ENCODE assay signal across 9 cellular contexts in the genomic region with DNA sequence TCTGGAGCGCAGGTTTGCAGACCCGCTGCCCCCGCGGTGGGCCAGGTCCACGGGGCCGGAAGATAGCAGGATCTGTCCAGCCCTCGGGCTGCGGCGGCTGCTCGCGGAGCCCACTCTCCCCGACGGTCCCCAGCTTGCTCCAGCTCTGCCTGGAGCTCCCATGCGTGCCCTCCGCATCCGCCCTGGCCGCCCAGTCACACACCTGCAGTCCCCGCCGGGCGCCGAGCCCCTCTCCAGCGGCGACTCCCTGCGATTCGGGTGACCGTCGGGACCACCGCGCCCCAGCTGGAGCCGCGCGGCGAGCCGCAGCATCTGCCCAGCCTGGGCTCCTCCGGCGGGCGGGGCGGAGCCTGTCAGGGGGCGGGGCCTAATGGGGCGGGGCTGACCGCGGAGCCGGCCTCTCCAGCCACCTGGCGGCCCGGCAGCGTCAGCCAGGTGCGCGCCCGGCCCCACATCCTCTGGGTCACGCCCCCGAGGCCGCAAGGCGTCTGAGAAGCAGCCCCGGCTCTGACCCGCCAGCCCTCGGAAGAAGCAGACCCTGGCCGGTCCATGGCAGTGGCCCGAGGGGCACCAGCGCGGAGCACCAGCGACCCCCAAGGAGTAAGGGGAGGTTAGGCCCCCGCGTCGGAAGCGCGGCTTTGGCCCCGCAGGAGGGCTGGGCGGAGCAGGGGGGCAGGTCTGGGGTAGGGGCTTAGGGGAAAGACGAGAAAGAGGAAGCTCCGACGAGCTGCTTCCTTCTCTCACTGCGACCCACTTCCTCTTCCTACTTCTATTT. TPM values are rescaled to one million over a fixed set of nuclear protein-coding genes. Genes with fewer than 3 reads are reported as not detected.
DNase-seq lines count a peak whose midpoint lies in the region; ATAC-seq and TF ChIP-seq lines count a peak whose summit lies in the region.
"Had no signal": no experiment of that assay in that cellular context is flagged by ENCODE, and none has a peak within 500 bp of the region (broad histone marks: within the 10 kb centered on the region; RNA-seq: fewer than 3 reads in every experiment).

A gene with protein sequence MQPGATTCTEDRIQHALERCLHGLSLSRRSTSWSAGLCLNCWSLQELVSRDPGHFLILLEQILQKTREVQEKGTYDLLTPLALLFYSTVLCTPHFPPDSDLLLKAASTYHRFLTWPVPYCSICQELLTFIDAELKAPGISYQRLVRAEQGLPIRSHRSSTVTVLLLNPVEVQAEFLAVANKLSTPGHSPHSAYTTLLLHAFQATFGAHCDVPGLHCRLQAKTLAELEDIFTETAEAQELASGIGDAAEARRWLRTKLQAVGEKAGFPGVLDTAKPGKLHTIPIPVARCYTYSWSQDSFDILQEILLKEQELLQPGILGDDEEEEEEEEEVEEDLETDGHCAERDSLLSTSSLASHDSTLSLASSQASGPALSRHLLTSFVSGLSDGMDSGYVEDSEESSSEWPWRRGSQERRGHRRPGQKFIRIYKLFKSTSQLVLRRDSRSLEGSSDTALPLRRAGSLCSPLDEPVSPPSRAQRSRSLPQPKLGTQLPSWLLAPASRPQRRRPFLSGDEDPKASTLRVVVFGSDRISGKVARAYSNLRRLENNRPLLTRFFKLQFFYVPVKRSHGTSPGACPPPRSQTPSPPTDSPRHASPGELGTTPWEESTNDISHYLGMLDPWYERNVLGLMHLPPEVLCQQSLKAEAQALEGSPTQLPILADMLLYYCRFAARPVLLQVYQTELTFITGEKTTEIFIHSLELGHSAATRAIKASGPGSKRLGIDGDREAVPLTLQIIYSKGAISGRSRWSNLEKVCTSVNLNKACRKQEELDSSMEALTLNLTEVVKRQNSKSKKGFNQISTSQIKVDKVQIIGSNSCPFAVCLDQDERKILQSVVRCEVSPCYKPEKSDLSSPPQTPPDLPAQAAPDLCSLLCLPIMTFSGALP (minus strand): TSS at position 314 of the 775 bp plus-strand sequence. CDS start 54,213 bp downstream, outside the sequence.

- no TSS peak for BruUV-seq in HCT116 (replicated peaks; lab: Mats Ljungman, UMichigan)

- no peaks in the 10 kb centered on the region for H3K9me2 ChIP-seq in HCT116 (ENCODE audit: insufficient read depth)

- no peak within 1 kb of the TSS for H3K4me2 ChIP-seq in HCT116 (ENCODE audit: low read length)

- CTCF ChIA-PET in HCT116 (lab: Charles Lee) = no interaction called here

- H3K4me1 ChIP-seq in HCT116 (ENCODE audit: control insufficient read depth in 1 of 2, insufficient read depth in 2 of 2, low read length in 2 of 2) (peaks cover 0 to 3% of the 10 kb centered on the region in 2 experiments; a peak in 1 of 4 replicates), NT2/D1 (ENCODE audit: insufficient read depth, insufficient read length) (no peaks in the 10 kb centered on the region)

- H3K4me3 ChIP-seq in GM06990 (replicated peaks; ENCODE audit: low read depth, low read length) (peak within 1 kb of the TSS; percentile 91), HCT116 (replicated peaks in 1 of 2; ENCODE audit: low read depth in 1 of 2, low read length in 2 of 2) (no peak within 1 kb of the TSS), NT2/D1 (ENCODE audit: insufficient read length, low read depth) (peak within 1 kb of the TSS; percentile 47), iPS-11a (ENCODE audit: low read depth, low read length) (peak within 1 kb of the TSS; percentile 61)

- POLR2A ChIA-PET in HCT116 (lab: Charles Lee) = no interaction called here

- H3K36me3 ChIP-seq in GM06990 (ENCODE audit: control insufficient read depth, insufficient read depth, low read length) = no peaks in the 10 kb centered on the region; the same call in none of the 2 replicates
- H3K36me3 ChIP-seq in HCT116 (ENCODE audit: control insufficient read depth in 1 of 2, insufficient read depth in 2 of 2, low read length in 2 of 2) = no peaks in the 10 kb centered on the region
- H3K36me3 ChIP-seq in NT2/D1 (ENCODE audit: insufficient read depth, insufficient read length, low read length) = no peaks in the 10 kb centered on the region

- RAD21 ChIA-PET in HCT116 (lab: Charles Lee; ENCODE audit: low non-redundant PET in 1 of 2, low total read pairs in 2 of 2, uncharacterized antibody in 2 of 2, unreplicated experiment in 2 of 2) = no interaction called here

- no peaks in the 10 kb centered on the region for H3K9me3 ChIP-seq in HCT116 (ENCODE audit: control insufficient read depth in 1 of 2, insufficient read depth in 1 of 2, low read depth in 1 of 2, low read length in 2 of 2)
- no peaks in the 10 kb centered on the region for H3K9me3 ChIP-seq in NT2/D1 (ENCODE audit: insufficient read depth, low read length)

- peak; percentile 85 for ATAC-seq in HCT116

- TF ChIP-seq CTCF in GM06990 (IDR thresholded peaks at IDR 0.05; ENCODE audit: insufficient read depth, low read length, poor library complexity, severe bottlenecking) = no peak
- TF ChIP-seq CTCF in HCT116 (IDR thresholded peaks at IDR 0.05 in 2 of 3, conservative IDR thresholded peaks at IDR 0.05 in 1 of 3; ENCODE audit: borderline replicate concordance in 1 of 3, insufficient read depth in 1 of 3, low read depth in 2 of 3, low read length in 2 of 3) = no peak

- TF ChIP-seq POLR2A in HCT116 (IDR thresholded peaks at IDR 0.05; ENCODE audit: borderline replicate concordance, extremely low read depth, insufficient read depth, insufficient read length) = no peak

- DNase-seq in GM06990 (ENCODE audit: extremely low read depth, insufficient read length) (peak; percentile 90), HCT116 (ENCODE audit: low read depth, low spot score) (no peak), NT2/D1 (ENCODE audit: low read depth, low spot score) (peak; percentile 39), T1000 (lab: John Stamatoyannopoulos, UW) (no peak), COLO668 (lab: John Stamatoyannopoulos, UW; ENCODE audit: unreplicated experiment) (no peak)
- DNase-seq in activated T-helper 1 cell treated with anti-CD3 and anti-CD28 coated beads, Interleukin-2, amount 50 U/mL, for 16 hours (ENCODE audit: low read depth in 1 of 2, low spot score in 1 of 2) = peak; percentile 67 to 77
- peak; percentile 46 to 77 (median 66) for DNase-seq in stimulated activated CD4-positive, alpha-beta T cell treated with anti-CD3 and anti-CD28 coated beads, Interleukin-1b, Interleukin-23, amount 100 ng/mL, for 24 hours (ENCODE audit: low read depth in 4 of 4, low spot score in 1 of 4)

- H4K20me1 ChIP-seq in HCT116 (ENCODE audit: insufficient read depth) = no peaks in the 10 kb centered on the region

- H3K27me3 ChIP-seq in GM06990 (replicated peaks; ENCODE audit: control insufficient read depth, insufficient read depth, low read length) = no peaks in the 10 kb centered on the region
- no peaks in the 10 kb centered on the region for H3K27me3 ChIP-seq in HCT116 (ENCODE audit: insufficient read depth, low read length)
- peaks cover 32% of the 10 kb centered on the region for H3K27me3 ChIP-seq in NT2/D1 (ENCODE audit: insufficient read depth, insufficient read length)

- H3K79me2 ChIP-seq in HCT116 (ENCODE audit: insufficient read depth, low read length) = no peaks in the 10 kb centered on the region

- H3K27ac ChIP-seq in HCT116 (ENCODE audit: low read depth, low read length) = no peak within 1 kb of the TSS

- H2AFZ ChIP-seq in HCT116 (ENCODE audit: low read depth, low read length, poor library complexity, severe bottlenecking) = no peak within 1 kb of the TSS

- H3K9ac ChIP-seq in HCT116 (ENCODE audit: low read length) (no peak within 1 kb of the TSS), NT2/D1 (ENCODE audit: insufficient read length, low read depth) (peak within 1 kb of the TSS; percentile 67)

- TF ChIP-seq RAD21 in HCT116 (IDR thresholded peaks at IDR 0.05; ENCODE audit: low read depth) = no peak

- intact Hi-C loops in HCT116 (cut with micrococcal nuclease) = no loop called here

TF ChIP-seq in HCT116, 20 proteins besides CTCF, POLR2A, EP300 and RAD21:
- no peak for TF ChIP-seq ZNF274 (IDR thresholded peaks at IDR 0.05; ENCODE audit: low read depth, low read length)
- TF ChIP-seq, protein P1, sequence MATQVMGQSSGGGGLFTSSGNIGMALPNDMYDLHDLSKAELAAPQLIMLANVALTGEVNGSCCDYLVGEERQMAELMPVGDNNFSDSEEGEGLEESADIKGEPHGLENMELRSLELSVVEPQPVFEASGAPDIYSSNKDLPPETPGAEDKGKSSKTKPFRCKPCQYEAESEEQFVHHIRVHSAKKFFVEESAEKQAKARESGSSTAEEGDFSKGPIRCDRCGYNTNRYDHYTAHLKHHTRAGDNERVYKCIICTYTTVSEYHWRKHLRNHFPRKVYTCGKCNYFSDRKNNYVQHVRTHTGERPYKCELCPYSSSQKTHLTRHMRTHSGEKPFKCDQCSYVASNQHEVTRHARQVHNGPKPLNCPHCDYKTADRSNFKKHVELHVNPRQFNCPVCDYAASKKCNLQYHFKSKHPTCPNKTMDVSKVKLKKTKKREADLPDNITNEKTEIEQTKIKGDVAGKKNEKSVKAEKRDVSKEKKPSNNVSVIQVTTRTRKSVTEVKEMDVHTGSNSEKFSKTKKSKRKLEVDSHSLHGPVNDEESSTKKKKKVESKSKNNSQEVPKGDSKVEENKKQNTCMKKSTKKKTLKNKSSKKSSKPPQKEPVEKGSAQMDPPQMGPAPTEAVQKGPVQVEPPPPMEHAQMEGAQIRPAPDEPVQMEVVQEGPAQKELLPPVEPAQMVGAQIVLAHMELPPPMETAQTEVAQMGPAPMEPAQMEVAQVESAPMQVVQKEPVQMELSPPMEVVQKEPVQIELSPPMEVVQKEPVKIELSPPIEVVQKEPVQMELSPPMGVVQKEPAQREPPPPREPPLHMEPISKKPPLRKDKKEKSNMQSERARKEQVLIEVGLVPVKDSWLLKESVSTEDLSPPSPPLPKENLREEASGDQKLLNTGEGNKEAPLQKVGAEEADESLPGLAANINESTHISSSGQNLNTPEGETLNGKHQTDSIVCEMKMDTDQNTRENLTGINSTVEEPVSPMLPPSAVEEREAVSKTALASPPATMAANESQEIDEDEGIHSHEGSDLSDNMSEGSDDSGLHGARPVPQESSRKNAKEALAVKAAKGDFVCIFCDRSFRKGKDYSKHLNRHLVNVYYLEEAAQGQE (IDR thresholded peaks at IDR 0.05; ENCODE audit: low read depth) = no peak
- TF ChIP-seq CBX3 (IDR thresholded peaks at IDR 0.05; ENCODE audit: low read depth) = no peak
- no peak for TF ChIP-seq ELF1 (IDR thresholded peaks at IDR 0.05; ENCODE audit: borderline replicate concordance, low read depth)
- no peak for TF ChIP-seq SP1 (IDR thresholded peaks at IDR 0.05; ENCODE audit: low read depth)
- no peak for TF ChIP-seq YY1 (IDR thresholded peaks at IDR 0.05; ENCODE audit: extremely low read depth, insufficient replicate concordance, low read depth, low read length)
- TF ChIP-seq CEBPB (IDR thresholded peaks at IDR 0.05; ENCODE audit: low read depth) = no peak
- no peak for TF ChIP-seq ZFX (IDR thresholded peaks at IDR 0.05)
- no peak for TF ChIP-seq EGR1 (IDR thresholded peaks at IDR 0.05; ENCODE audit: low read depth)
- TF ChIP-seq, protein P2, sequence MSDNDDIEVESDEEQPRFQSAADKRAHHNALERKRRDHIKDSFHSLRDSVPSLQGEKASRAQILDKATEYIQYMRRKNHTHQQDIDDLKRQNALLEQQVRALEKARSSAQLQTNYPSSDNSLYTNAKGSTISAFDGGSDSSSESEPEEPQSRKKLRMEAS (IDR thresholded peaks at IDR 0.05) = no peak
- no peak for TF ChIP-seq EZH2phosphoT487 (IDR thresholded peaks at IDR 0.05; ENCODE audit: borderline replicate concordance)
- no peak for TF ChIP-seq JUND (IDR thresholded peaks at IDR 0.05)

RNA-seq across cellular contexts. Expression of the gene that starts here (rescaled TPM):
- total RNA-seq in HCT116 (2021; ENCODE audit: unreplicated experiment) = 2.5 TPM
- polyA plus RNA-seq in HCT116 (2012) = 0.78 and 0.99 TPM in 2 replicates
- polyA plus RNA-seq: keratinocyte had no signal

Comparison
In these comparisons a context has a peak if more than half of its experiments do, and no peak if none do; other contexts are left out.
1. DNase-seq: peak in GM06990 (single experiment), NT2/D1 (single experiment), activated T-helper 1 cell treated with anti-CD3 and anti-CD28 coated beads, Interleukin-2, amount 50 U/mL, for 16 hours (2 of 2) and stimulated activated CD4-positive, alpha-beta T cell treated with anti-CD3 and anti-CD28 coated beads, Interleukin-1b, Interleukin-23, amount 100 ng/mL, for 24 hours (4 of 4); none in HCT116 (single experiment), T1000 (single experiment) and COLO668 (single experiment).
2. H3K4me3 ChIP-seq: peak in GM06990 (single experiment), NT2/D1 (single experiment) and iPS-11a (single experiment); none in HCT116 (0 of 2).